21 cellular contexts compared by ENCODE assay signal in the genomic region with DNA sequence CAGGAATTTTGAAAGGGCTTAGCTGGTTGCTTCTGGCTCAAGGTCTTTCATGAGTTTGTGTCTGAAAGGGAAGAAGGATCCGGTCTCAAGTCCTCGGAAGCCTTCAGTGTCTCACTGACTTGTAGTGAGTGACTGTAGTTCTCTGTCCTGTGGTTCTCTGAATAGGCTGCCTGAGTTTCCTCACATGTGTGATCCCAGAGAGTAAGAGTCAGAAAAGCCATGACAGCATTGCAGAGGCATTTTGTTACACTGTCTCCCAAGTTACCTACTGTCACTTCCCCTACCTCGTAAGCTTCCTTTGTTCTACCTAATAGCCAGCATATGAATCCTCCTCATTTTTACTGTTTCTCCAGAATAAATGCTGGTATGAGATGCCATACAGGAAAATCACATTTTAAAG.
A peak's percentile ranks its signal among the peaks of the same experiment; 100 is the strongest.
DNase-seq lines count a peak whose midpoint lies in the region; ATAC-seq, FAIRE-seq and TF ChIP-seq lines count a peak whose summit lies in the region.
"Had no signal": no experiment of that assay in that cellular context is flagged by ENCODE, and none has a peak within 500 bp of the region (broad histone marks: within the 10 kb centered on the region; RNA-seq: fewer than 3 reads in every experiment).

No MANE protein-coding gene starts in this region.

- TF ChIP-seq CTCF in brain microvascular endothelial cell (IDR thresholded peaks at IDR 0.05; ENCODE audit: low read depth, low read length, missing control alignments) = no peak
- TF ChIP-seq CTCF in dorsolateral prefrontal cortex (IDR thresholded peaks at IDR 0.05 in 54 of 56, conservative IDR thresholded peaks at IDR 0.05 in 2 of 56; ENCODE audit: low read depth in 1 of 56, partially characterized antibody in 56 of 56) = no peak

- intact Hi-C loops in dorsolateral prefrontal cortex (cut with DNase I) = no loop called here

- H3K4me3 ChIP-seq in brain microvascular endothelial cell (ENCODE audit: low read depth, low read length) (no peak overlapping the region), dorsolateral prefrontal cortex (no peak overlapping the region)
- H3K4me3 ChIP-seq: ovary, vagina had no signal

- no peak for ATAC-seq in HG02642 (IDR thresholded peaks at IDR 0.05; ENCODE audit: poor library complexity, unreplicated experiment)
- ATAC-seq: activated CD8-positive, alpha-beta T cell treated with anti-CD3 and anti-CD28 coated beads for 36 hours; HCT116; SK-N-SH treated with all-trans-retinoic acid at 6 μM for 48 hours had no signal

- H3K36me3 ChIP-seq in brain microvascular endothelial cell (replicated peaks) = no peaks in the 10 kb centered on the region
- H3K36me3 ChIP-seq: ovary, vagina had no signal

- DNase-seq in HT1080 (ENCODE audit: low read depth) (peak; percentile 69), brain microvascular endothelial cell (peak; percentile 48), iPS-NIHi7 (ENCODE audit: extremely low spot score) (peak; percentile 48), urothelium cell line (ENCODE audit: low spot score) (peak; percentile 38), 8988T (no peak), dorsolateral prefrontal cortex (no peak)
- DNase-seq: activated CD8-positive, alpha-beta T cell treated with anti-CD3 and anti-CD28 coated beads for 36 hours; amniotic stem cell; DMS53; immature natural killer cell; Karpas-422; OCI-M1; ovary; small intestine; stimulated activated naive CD4-positive, alpha-beta T cell treated with Interleukin-2 at 50 U/mL for 16 hours had no signal

- H3K27me3 ChIP-seq in brain microvascular endothelial cell (replicated peaks) = no peaks in the 10 kb centered on the region
- peaks cover 0 to 3% (median 0%) of the 10 kb centered on the region in 45 donors for H3K27me3 ChIP-seq in dorsolateral prefrontal cortex
- H3K27me3 ChIP-seq: ovary, vagina had no signal

- in situ Hi-C loops in brain microvascular endothelial cell (cut with HindIII; ENCODE audit: low pct_ligation_motif_present, low sequenced_read_pairs) = no loop called here

- H3K27ac ChIP-seq in brain microvascular endothelial cell (no peak overlapping the region), dorsolateral prefrontal cortex (no peak overlapping the region)
- H3K27ac ChIP-seq: C4-2B, ovary, vagina had no signal

- no peak for FAIRE-seq in urothelium cell line (lab: Jason Lieb, UNC)
- FAIRE-seq: small intestine, TTC549 had no signal

Comparison
In these comparisons a context has a peak if more than half of its experiments do, and no peak if none do; other contexts are left out.
1. DNase-seq: peak in HT1080 (single experiment), brain microvascular endothelial cell (single experiment), iPS-NIHi7 (single experiment) and urothelium cell line (single experiment); none in 8988T (single experiment) and dorsolateral prefrontal cortex (0 of 10).